2 cellular contexts compared by ENCODE assay signal in the genomic region with DNA sequence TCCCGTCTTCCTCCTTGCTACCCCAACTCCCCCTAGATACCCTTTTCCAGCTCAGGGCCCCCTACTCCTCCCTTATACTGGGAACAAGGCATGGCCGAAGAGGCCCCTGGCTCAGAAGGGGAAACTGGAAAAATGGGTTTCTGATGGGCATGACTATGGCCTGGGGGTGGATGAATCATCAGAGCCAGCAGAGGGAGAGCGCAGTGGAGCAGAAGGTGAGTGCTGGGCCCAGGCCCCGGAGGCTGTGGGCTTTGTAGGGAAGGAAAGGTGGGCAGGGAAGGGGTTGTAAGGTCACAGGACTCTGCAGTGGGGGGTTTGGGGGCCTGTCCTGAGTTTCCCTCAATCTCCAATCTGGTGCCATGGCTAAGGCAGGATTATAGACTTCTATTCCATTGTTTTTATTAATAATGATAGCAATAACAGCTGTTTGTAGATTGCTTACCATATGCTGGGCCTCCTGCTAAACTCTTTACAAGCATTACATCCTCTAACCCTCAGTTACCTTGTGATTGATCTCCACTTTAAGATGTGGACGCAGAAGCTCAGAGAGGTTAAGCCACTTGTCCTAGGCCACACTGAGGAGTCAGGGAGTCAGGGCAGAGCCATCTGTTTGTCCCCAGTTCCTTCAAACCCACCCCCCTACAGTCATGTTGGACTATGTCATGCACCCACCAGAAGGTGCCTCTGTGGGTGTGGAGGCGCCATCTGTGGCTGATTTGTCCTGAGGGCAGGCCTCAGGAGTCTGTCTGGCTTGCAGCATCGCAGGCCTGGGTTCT.
TF ChIP-seq lines count a peak whose summit lies in the region.

No MANE protein-coding gene starts in this region.

TF ChIP-seq in GM23338, 12 proteins besides CTCF, POLR2A, EP300 and RAD21 (continued from another document and continues in another):
- TF ChIP-seq POLR2AphosphoS5 (IDR thresholded peaks at IDR 0.05; ENCODE audit: low read depth): no peak
- TF ChIP-seq, protein P1, sequence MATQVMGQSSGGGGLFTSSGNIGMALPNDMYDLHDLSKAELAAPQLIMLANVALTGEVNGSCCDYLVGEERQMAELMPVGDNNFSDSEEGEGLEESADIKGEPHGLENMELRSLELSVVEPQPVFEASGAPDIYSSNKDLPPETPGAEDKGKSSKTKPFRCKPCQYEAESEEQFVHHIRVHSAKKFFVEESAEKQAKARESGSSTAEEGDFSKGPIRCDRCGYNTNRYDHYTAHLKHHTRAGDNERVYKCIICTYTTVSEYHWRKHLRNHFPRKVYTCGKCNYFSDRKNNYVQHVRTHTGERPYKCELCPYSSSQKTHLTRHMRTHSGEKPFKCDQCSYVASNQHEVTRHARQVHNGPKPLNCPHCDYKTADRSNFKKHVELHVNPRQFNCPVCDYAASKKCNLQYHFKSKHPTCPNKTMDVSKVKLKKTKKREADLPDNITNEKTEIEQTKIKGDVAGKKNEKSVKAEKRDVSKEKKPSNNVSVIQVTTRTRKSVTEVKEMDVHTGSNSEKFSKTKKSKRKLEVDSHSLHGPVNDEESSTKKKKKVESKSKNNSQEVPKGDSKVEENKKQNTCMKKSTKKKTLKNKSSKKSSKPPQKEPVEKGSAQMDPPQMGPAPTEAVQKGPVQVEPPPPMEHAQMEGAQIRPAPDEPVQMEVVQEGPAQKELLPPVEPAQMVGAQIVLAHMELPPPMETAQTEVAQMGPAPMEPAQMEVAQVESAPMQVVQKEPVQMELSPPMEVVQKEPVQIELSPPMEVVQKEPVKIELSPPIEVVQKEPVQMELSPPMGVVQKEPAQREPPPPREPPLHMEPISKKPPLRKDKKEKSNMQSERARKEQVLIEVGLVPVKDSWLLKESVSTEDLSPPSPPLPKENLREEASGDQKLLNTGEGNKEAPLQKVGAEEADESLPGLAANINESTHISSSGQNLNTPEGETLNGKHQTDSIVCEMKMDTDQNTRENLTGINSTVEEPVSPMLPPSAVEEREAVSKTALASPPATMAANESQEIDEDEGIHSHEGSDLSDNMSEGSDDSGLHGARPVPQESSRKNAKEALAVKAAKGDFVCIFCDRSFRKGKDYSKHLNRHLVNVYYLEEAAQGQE (IDR thresholded peaks at IDR 0.05; ENCODE audit: unreplicated experiment): no peak
- no peak for TF ChIP-seq NANOG (IDR thresholded peaks at IDR 0.05; ENCODE audit: borderline replicate concordance)
- TF ChIP-seq CREB1 (CRISPR knock-in tag; IDR thresholded peaks at IDR 0.05; ENCODE audit: low read depth): no peak
- no peak for TF ChIP-seq ZNF331 (CRISPR knock-in tag; IDR thresholded peaks at IDR 0.05; ENCODE audit: low read depth)
- TF ChIP-seq, protein P2, sequence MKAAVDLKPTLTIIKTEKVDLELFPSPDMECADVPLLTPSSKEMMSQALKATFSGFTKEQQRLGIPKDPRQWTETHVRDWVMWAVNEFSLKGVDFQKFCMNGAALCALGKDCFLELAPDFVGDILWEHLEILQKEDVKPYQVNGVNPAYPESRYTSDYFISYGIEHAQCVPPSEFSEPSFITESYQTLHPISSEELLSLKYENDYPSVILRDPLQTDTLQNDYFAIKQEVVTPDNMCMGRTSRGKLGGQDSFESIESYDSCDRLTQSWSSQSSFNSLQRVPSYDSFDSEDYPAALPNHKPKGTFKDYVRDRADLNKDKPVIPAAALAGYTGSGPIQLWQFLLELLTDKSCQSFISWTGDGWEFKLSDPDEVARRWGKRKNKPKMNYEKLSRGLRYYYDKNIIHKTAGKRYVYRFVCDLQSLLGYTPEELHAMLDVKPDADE (IDR thresholded peaks at IDR 0.05): no peak
- TF ChIP-seq STAT1 (IDR thresholded peaks at IDR 0.05; ENCODE audit: unreplicated experiment): no peak
- no peak for TF ChIP-seq EZH2 (IDR thresholded peaks at IDR 0.05; ENCODE audit: low read depth, unreplicated experiment)
- TF ChIP-seq ZNF114 (CRISPR knock-in tag; IDR thresholded peaks at IDR 0.05): no peak
- no peak for TF ChIP-seq JUNB (IDR thresholded peaks at IDR 0.05; ENCODE audit: unreplicated experiment)

TF ChIP-seq in GM12891, 5 proteins besides CTCF, POLR2A, EP300 and RAD21:
- TF ChIP-seq POU2F2 (IDR thresholded peaks at IDR 0.05; ENCODE audit: low read depth, low read length) (no peak), TAF1 (IDR thresholded peaks at IDR 0.05; ENCODE audit: low read depth, low read length) (no peak), SPI1 (IDR thresholded peaks at IDR 0.05; ENCODE audit: low read depth, low read length) (no peak), PAX5 (IDR thresholded peaks at IDR 0.05; ENCODE audit: insufficient read depth, low read length, severe bottlenecking) (no peak), POLR2AphosphoS5 (IDR thresholded peaks at IDR 0.05; ENCODE audit: low read depth, low read length) (no peak)
TF ChIP-seq in GM12891: peak in this region for 0.
